Comparison of ENCODE assay signal across 1 cellular context in the genomic region with DNA sequence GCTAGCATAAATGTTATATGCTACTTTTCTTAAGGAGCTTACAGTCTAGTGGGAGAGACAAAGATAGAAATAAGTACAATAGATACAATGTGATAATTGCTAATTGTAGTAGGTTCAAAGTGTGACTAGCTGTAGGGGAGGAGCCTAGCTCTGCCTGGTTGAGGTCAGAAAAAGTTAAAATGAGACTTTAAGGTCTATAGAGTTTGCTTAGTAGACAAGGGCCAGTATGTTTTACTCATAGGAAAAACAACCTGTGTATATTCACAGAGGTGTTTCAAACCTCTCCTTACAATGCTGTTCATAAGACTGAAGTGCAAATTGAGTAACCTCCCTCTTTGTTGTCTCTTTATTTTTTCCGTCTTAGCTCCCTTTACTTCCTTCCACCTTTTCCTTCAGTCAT.
TF ChIP-seq lines count a peak whose summit lies in the region.

No MANE protein-coding gene starts in this region.

TF ChIP-seq in endothelial cell of umbilical vein, 7 proteins besides CTCF, POLR2A, EP300 and RAD21:
- TF ChIP-seq, protein P1, sequence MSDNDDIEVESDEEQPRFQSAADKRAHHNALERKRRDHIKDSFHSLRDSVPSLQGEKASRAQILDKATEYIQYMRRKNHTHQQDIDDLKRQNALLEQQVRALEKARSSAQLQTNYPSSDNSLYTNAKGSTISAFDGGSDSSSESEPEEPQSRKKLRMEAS (IDR thresholded peaks at IDR 0.05; ENCODE audit: insufficient read depth, insufficient read length), result no peak
- TF ChIP-seq POLR2AphosphoS5 (IDR thresholded peaks at IDR 0.05; ENCODE audit: insufficient read depth, low read depth, low read length) (no peak), EZH2 (IDR thresholded peaks at IDR 0.05; ENCODE audit: borderline replicate concordance, low read depth, low read length, severe bottlenecking) (no peak), JUN (IDR thresholded peaks at IDR 0.05; ENCODE audit: borderline replicate concordance, insufficient read depth, insufficient read length, low read depth) (no peak), GATA2 (IDR thresholded peaks at IDR 0.05; ENCODE audit: insufficient read depth, insufficient read length, low read depth, low read length) (no peak), FOS (IDR thresholded peaks at IDR 0.05; ENCODE audit: borderline replicate concordance, insufficient read depth, low read length) (no peak), MYC (IDR thresholded peaks at IDR 0.05; ENCODE audit: low read depth, low read length) (no peak)
TF ChIP-seq in endothelial cell of umbilical vein: peak in this region for 0.
